In the genomic region with DNA sequence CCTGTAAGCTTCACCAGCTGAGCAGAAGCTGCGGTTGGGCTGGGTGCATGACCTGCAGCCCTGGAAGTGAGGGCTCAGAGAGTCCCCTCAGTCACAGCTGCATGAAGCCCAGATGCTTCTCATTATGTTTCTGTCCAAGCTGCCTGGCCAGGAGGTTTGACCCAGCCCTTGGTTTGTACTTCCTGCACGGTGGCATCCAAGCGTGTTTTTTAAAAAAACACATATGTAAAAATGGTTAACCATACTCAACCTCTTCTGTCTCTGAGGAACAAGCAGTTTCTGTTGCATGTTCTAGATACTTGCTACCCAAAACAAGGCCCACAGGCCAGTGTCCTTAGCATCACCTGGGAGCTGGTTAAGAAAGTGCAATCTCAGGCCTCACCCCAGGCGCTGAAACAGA, we compare ENCODE assay signal across 1 cellular context.
TF ChIP-seq lines count a peak whose summit lies in the region.

No MANE protein-coding gene starts in this region.

TF ChIP-seq in H1, 55 proteins besides CTCF, POLR2A, EP300 and RAD21 (continued from another document):
- TF ChIP-seq CHD7 (IDR thresholded peaks at IDR 0.05; ENCODE audit: insufficient replicate concordance, low read length) (no peak), PHF8 (conservative IDR thresholded peaks at IDR 0.05; ENCODE audit: low read depth, low read length) (no peak), SP4 (IDR thresholded peaks at IDR 0.05; ENCODE audit: low read length) (no peak), NANOG (IDR thresholded peaks at IDR 0.05; ENCODE audit: insufficient read depth, low read depth, low read length, poor library complexity, severe bottlenecking) (no peak), RXRA (IDR thresholded peaks at IDR 0.05; ENCODE audit: insufficient read depth, low read depth, low read length) (no peak), BRCA1 (IDR thresholded peaks at IDR 0.05; ENCODE audit: low read depth, low read length) (no peak), EGR1 (IDR thresholded peaks at IDR 0.05; ENCODE audit: borderline replicate concordance, low read depth, low read length) (no peak), HDAC6 (IDR thresholded peaks at IDR 0.05; ENCODE audit: low read depth, low read length) (no peak), RBBP5 (IDR thresholded peaks at IDR 0.05; ENCODE audit: borderline replicate concordance, low read depth, low read length) (no peak), ZNF274 (IDR thresholded peaks at IDR 0.05; ENCODE audit: borderline replicate concordance, extremely low read depth, low read length) (no peak), ASH2L (IDR thresholded peaks at IDR 0.05; ENCODE audit: low read length) (no peak), GABPA (IDR thresholded peaks at IDR 0.05; ENCODE audit: borderline replicate concordance, insufficient read depth, low read length) (no peak), FOSL1 (IDR thresholded peaks at IDR 0.05; ENCODE audit: insufficient read depth, low read depth, low read length) (no peak), CBX8 (IDR thresholded peaks at IDR 0.05; ENCODE audit: borderline replicate concordance, low read depth, low read length) (no peak)
